Comparison of ENCODE assay signal across 15 cellular contexts in the genomic region with DNA sequence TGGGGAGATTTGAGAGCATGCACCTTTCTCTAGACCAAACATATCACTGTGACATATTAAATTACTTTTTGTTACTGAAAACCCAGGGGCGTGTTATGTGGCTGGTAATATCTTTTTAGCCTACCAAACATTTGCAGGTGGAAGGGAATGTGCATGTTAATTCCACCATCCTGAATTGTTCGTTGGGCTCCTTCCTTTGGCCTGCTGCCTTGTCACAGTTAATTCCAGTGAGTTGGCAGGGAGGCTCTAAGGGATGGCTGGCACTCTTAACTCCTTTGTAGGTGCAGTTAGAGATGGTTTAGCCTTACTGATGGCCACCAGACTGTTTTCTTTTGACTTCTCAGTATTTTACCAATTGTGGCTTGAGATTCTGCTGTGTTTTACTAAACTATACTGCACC.
DNase-seq lines count a peak whose midpoint lies in the region; ATAC-seq and TF ChIP-seq lines count a peak whose summit lies in the region.
"Had no signal": no experiment of that assay in that cellular context is flagged by ENCODE, and none has a peak within 500 bp of the region (broad histone marks: within the 10 kb centered on the region; RNA-seq: fewer than 3 reads in every experiment).

No MANE protein-coding gene starts in this region.

- peaks cover 0 to 96% (median 42%) of the 10 kb centered on the region in 4 donors for H3K4me1 ChIP-seq in right lobe of liver

- no peak for TF ChIP-seq CTCF in right lobe of liver (IDR thresholded peaks at IDR 0.05)

- 38% methylated on average over 2 of the region's 2 CpGs for WGBS in right lobe of liver (ENCODE audit: insufficient coverage, low coverage, low lambda C conversion rate, missing lambda C conversion rate)

- peak; percentile 31 for DNase-seq in NCI-H2029 treated with DMSO at 0.1 percent for 48 hours (lab: John Stamatoyannopoulos, UW)
- no peak for DNase-seq in NCI-H2029 (lab: John Stamatoyannopoulos, UW)
- DNase-seq in dermis blood vessel endothelial cell: peak; percentile 29
- DNase-seq in right lobe of liver: no peak
- DNase-seq in superior temporal gyrus (ENCODE audit: extremely low spot score): peak; percentile 54
- DNase-seq in SHP77 (lab: John Stamatoyannopoulos, UW): no peak
- DNase-seq in iPS-NIHi7 (ENCODE audit: extremely low spot score): no peak
- no peak for DNase-seq in HK-2 (ENCODE audit: unreplicated experiment)
- DNase-seq: 8988T; activated CD4-positive, alpha-beta T cell treated with anti-CD3 and anti-CD28 coated beads, Interleukin-2, amount 50 U/mL, for 48 hours; effector CD8-positive, alpha-beta T cell; glutamatergic neuron; NCI-H1417 treated with DMSO at 0.1 percent for 48 hours; T-helper 1 cell had no signal

- H3K27me3 ChIP-seq in right lobe of liver: no peaks in the 10 kb centered on the region

- intact Hi-C loops in right lobe of liver (cut with DNase I): no loop called here

- H3K4me3 ChIP-seq in right lobe of liver: no peak overlapping the region
- H3K4me3 ChIP-seq: thoracic aorta had no signal

- H3K9me3 ChIP-seq in right lobe of liver: no peaks in the 10 kb centered on the region
- H3K9me3 ChIP-seq: thoracic aorta had no signal

- peak overlapping the region in 1 of 3 donors; percentile 10 for H3K27ac ChIP-seq in right lobe of liver

- TF ChIP-seq POLR2A in right lobe of liver (IDR thresholded peaks at IDR 0.05): no peak

- ATAC-seq in right lobe of liver: peak; percentile 19 to 52 (median 37)

- no peaks in the 10 kb centered on the region for H3K36me3 ChIP-seq in right lobe of liver
- H3K36me3 ChIP-seq: thoracic aorta had no signal

Comparison
In these comparisons a context has a peak if more than half of its experiments do, and no peak if none do; other contexts are left out.
1. DNase-seq: peak in NCI-H2029 treated with DMSO at 0.1 percent for 48 hours (single experiment), dermis blood vessel endothelial cell (single experiment) and superior temporal gyrus (single experiment); none in NCI-H2029 (single experiment), right lobe of liver (0 of 3), SHP77 (0 of 2), iPS-NIHi7 (single experiment) and HK-2 (single experiment).